17 cellular contexts compared by ENCODE assay signal in genomic region chr1:113756461-113756860, GRCh38. TPM values are rescaled to one million over a fixed set of nuclear protein-coding genes. Genes with fewer than 3 reads are reported as not detected.
DNase-seq lines count a peak whose midpoint lies in the region; ATAC-seq and TF ChIP-seq lines count a peak whose summit lies in the region.
"Had no signal": no experiment of that assay in that cellular context is flagged by ENCODE, and none has a peak within 500 bp of the region (broad histone marks: within the 10 kb centered on the region; RNA-seq: fewer than 3 reads in every experiment).

No MANE protein-coding gene starts in this region.

- H3K79me2 ChIP-seq in OCI-LY7 (ENCODE audit: insufficient read depth, low read depth, low read length) (peaks cover 5% of the 10 kb centered on the region; the same call in 1 of the 2 replicates), hepatocyte (peaks cover 30% of the 10 kb centered on the region)

- TF ChIP-seq CTCF in OCI-LY7 (conservative IDR thresholded peaks at IDR 0.05; ENCODE audit: low read length) (no peak), hepatocyte (IDR thresholded peaks at IDR 0.05; ENCODE audit: poor library complexity) (no peak), right atrium auricular region (IDR thresholded peaks at IDR 0.05) (no peak)

- no TSS peak for BruUV-seq in OCI-LY7 (replicated peaks; lab: Mats Ljungman, UMichigan)

- no peak for DNase-seq in activated naive CD8-positive, alpha-beta T cell treated with anti-CD3 and anti-CD28 coated beads, Interleukin-2, amount 10 ng/mL, durations not matched to agents 7 days and 5 days
- DNase-seq in activated naive CD8-positive, alpha-beta T cell treated with anti-CD3 and anti-CD28 coated beads, Interleukin-2, amount 50 U/mL, for 24 hours: no peak
- DNase-seq in OCI-LY7 (ENCODE audit: low spot score): no peak
- DNase-seq in hepatocyte (ENCODE audit: low spot score): no peak
- no peak for DNase-seq in NCI-H1694 treated with DMSO at 0.1 percent for 48 hours (lab: John Stamatoyannopoulos, UW)
- no peak for DNase-seq in right atrium auricular region (ENCODE audit: low spot score)
- no peak for DNase-seq in DMS114 treated with DMSO at 0.1 percent for 48 hours (lab: John Stamatoyannopoulos, UW; ENCODE audit: unreplicated experiment)
- DNase-seq: activated CD8-positive, alpha-beta memory T cell treated with anti-CD3 and anti-CD28 coated beads, Interleukin-2, amount 50 U/mL, for 4 hours; AML-193; DMS153; head of caudate nucleus; NCI-H2029; nucleus accumbens; RPMI8226; sigmoid colon had no signal

- intact Hi-C loops in OCI-LY7 (cut with micrococcal nuclease; ENCODE audit: unreplicated experiment): no loop called here

- no peak overlapping the region for H3K27ac ChIP-seq in OCI-LY7 (ENCODE audit: low read depth, low read length, poor library complexity, severe bottlenecking)
- H3K27ac ChIP-seq in hepatocyte: no peak overlapping the region
- no peak overlapping the region for H3K27ac ChIP-seq in right atrium auricular region
- H3K27ac ChIP-seq: sigmoid colon had no signal

- WGBS in hepatocyte (ENCODE audit: low lambda C conversion rate, missing lambda C conversion rate): 81% methylated on average over 1 of the region's 1 CpG

- CTCF ChIA-PET in OCI-LY7 (lab: Charles Lee; ENCODE audit: unreplicated experiment): no interaction called here

- no peak for ATAC-seq in activated naive CD8-positive, alpha-beta T cell treated with anti-CD3 and anti-CD28 coated beads, Interleukin-2, amount 10 ng/mL, durations not matched to agents 7 days and 5 days (ENCODE audit: low read depth)
- no peak for ATAC-seq in activated naive CD8-positive, alpha-beta T cell treated with anti-CD3 and anti-CD28 coated beads, Interleukin-2, amount 50 U/mL, for 24 hours

- H4K20me1 ChIP-seq in OCI-LY7 (ENCODE audit: insufficient read depth, low read length) (no peaks in the 10 kb centered on the region), hepatocyte (ENCODE audit: insufficient read depth, poor library complexity, severe bottlenecking) (peaks cover 4% of the 10 kb centered on the region)

- H3K27me3 Mint-ChIP-seq in activated naive CD8-positive, alpha-beta T cell treated with anti-CD3 and anti-CD28 coated beads, Interleukin-2, amount 10 ng/mL, durations not matched to agents 7 days and 5 days: no peaks in the 10 kb centered on the region
- no peaks in the 10 kb centered on the region for H3K27me3 Mint-ChIP-seq in activated naive CD8-positive, alpha-beta T cell treated with anti-CD3 and anti-CD28 coated beads, Interleukin-2, amount 50 U/mL, for 24 hours
- H3K27me3 Mint-ChIP-seq: activated naive CD4-positive, alpha-beta T cell treated with anti-CD3 and anti-CD28 coated beads, Interleukin-2, amount 50 U/mL, for 24 hours had no signal

- no peaks in the 10 kb centered on the region for H3K9me3 ChIP-seq in OCI-LY7 (ENCODE audit: low read length)
- H3K9me3 ChIP-seq in hepatocyte (ENCODE audit: low read depth): no peaks in the 10 kb centered on the region
- H3K9me3 ChIP-seq in right atrium auricular region: no peaks in the 10 kb centered on the region
- H3K9me3 ChIP-seq: HAP-1, sigmoid colon had no signal

- H3K4me2 ChIP-seq in OCI-LY7 (ENCODE audit: low read length) (0 out of 2 replicates have a peak overlapping the region, but pooled peaks have one; percentile 1), hepatocyte (peak overlapping the region; percentile 21)

- H3K36me3 ChIP-seq in OCI-LY7 (ENCODE audit: insufficient read depth, low read length) (peaks cover 8% of the 10 kb centered on the region), hepatocyte (replicated peaks; ENCODE audit: insufficient read depth, low read depth) (no peaks in the 10 kb centered on the region), right atrium auricular region (no peaks in the 10 kb centered on the region)

- H3K36me3 Mint-ChIP-seq in activated naive CD8-positive, alpha-beta T cell treated with anti-CD3 and anti-CD28 coated beads, Interleukin-2, amount 10 ng/mL, durations not matched to agents 7 days and 5 days: peaks cover 31% of the 10 kb centered on the region
- peaks cover 23% of the 10 kb centered on the region for H3K36me3 Mint-ChIP-seq in activated naive CD8-positive, alpha-beta T cell treated with anti-CD3 and anti-CD28 coated beads, Interleukin-2, amount 50 U/mL, for 24 hours (ENCODE audit: low read depth)
- H3K36me3 Mint-ChIP-seq: activated naive CD4-positive, alpha-beta T cell treated with anti-CD3 and anti-CD28 coated beads, Interleukin-2, amount 50 U/mL, for 24 hours had no signal

- H2AFZ ChIP-seq in OCI-LY7 (ENCODE audit: low read length) (no peak overlapping the region), hepatocyte (no peak overlapping the region)

- H3K4me3 Mint-ChIP-seq in activated naive CD8-positive, alpha-beta T cell treated with anti-CD3 and anti-CD28 coated beads, Interleukin-2, amount 10 ng/mL, durations not matched to agents 7 days and 5 days: peak overlapping the region; percentile 62
- no peak overlapping the region for H3K4me3 Mint-ChIP-seq in activated naive CD8-positive, alpha-beta T cell treated with anti-CD3 and anti-CD28 coated beads, Interleukin-2, amount 50 U/mL, for 24 hours

- POLR2A ChIA-PET in activated naive CD8-positive, alpha-beta T cell treated with anti-CD3 and anti-CD28 coated beads, Interleukin-2, amount 10 ng/mL, durations not matched to agents 7 days and 5 days (lab: Charles Lee): interaction anchor here (0.7 kb wide), 1 partner anchor 15 kb away, joined by 3 read pairs; no protein-coding TSS in a partner anchor
- POLR2A ChIA-PET in OCI-LY7 (lab: Charles Lee): interaction anchor here (0.7 kb wide), 1 partner anchor 84 kb away, joined by 3 read pairs; no protein-coding TSS in a partner anchor

- H3K27ac Mint-ChIP-seq in activated naive CD8-positive, alpha-beta T cell treated with anti-CD3 and anti-CD28 coated beads, Interleukin-2, amount 10 ng/mL, durations not matched to agents 7 days and 5 days: no peak overlapping the region
- H3K27ac Mint-ChIP-seq in activated naive CD8-positive, alpha-beta T cell treated with anti-CD3 and anti-CD28 coated beads, Interleukin-2, amount 50 U/mL, for 24 hours: no peak overlapping the region
- H3K27ac Mint-ChIP-seq: activated naive CD4-positive, alpha-beta T cell treated with anti-CD3 and anti-CD28 coated beads, Interleukin-2, amount 50 U/mL, for 24 hours had no signal

- no peaks in the 10 kb centered on the region for H3K27me3 ChIP-seq in hepatocyte
- no peaks in the 10 kb centered on the region for H3K27me3 ChIP-seq in right atrium auricular region
- H3K27me3 ChIP-seq: sigmoid colon had no signal

- H3K4me1 ChIP-seq in OCI-LY7 (ENCODE audit: insufficient read depth, low read length, poor library complexity, severe bottlenecking): peaks cover 20% of the 10 kb centered on the region
- peaks cover 7% of the 10 kb centered on the region for H3K4me1 ChIP-seq in hepatocyte (ENCODE audit: insufficient read depth)
- peaks cover 0 to 9% of the 10 kb centered on the region in 2 donors for H3K4me1 ChIP-seq in right atrium auricular region

- H3K9me3 Mint-ChIP-seq in activated naive CD8-positive, alpha-beta T cell treated with anti-CD3 and anti-CD28 coated beads, Interleukin-2, amount 10 ng/mL, durations not matched to agents 7 days and 5 days: no peaks in the 10 kb centered on the region
- no peaks in the 10 kb centered on the region for H3K9me3 Mint-ChIP-seq in activated naive CD8-positive, alpha-beta T cell treated with anti-CD3 and anti-CD28 coated beads, Interleukin-2, amount 50 U/mL, for 24 hours
- H3K9me3 Mint-ChIP-seq: activated naive CD4-positive, alpha-beta T cell treated with anti-CD3 and anti-CD28 coated beads, Interleukin-2, amount 50 U/mL, for 24 hours had no signal

- no peak overlapping the region for H3K4me3 ChIP-seq in OCI-LY7 (ENCODE audit: low read depth, low read length, poor library complexity, severe bottlenecking)
- no peak overlapping the region for H3K4me3 ChIP-seq in hepatocyte
- no peak overlapping the region for H3K4me3 ChIP-seq in right atrium auricular region

- H3K9me2 ChIP-seq in OCI-LY7 (ENCODE audit: insufficient read depth, low read length): no peaks in the 10 kb centered on the region
- H3K9me2 ChIP-seq in hepatocyte (replicated peaks; ENCODE audit: insufficient read depth): no peaks in the 10 kb centered on the region

- peaks cover 27% of the 10 kb centered on the region for H3K4me1 Mint-ChIP-seq in activated naive CD8-positive, alpha-beta T cell treated with anti-CD3 and anti-CD28 coated beads, Interleukin-2, amount 10 ng/mL, durations not matched to agents 7 days and 5 days
- H3K4me1 Mint-ChIP-seq in activated naive CD8-positive, alpha-beta T cell treated with anti-CD3 and anti-CD28 coated beads, Interleukin-2, amount 50 U/mL, for 24 hours: peaks cover 32% of the 10 kb centered on the region

RNA-seq across cellular contexts. Expression of gene PHTF1, which starts 2.8 kb away (rescaled TPM):
- total RNA-seq in activated naive CD8-positive, alpha-beta T cell treated with anti-CD3 and anti-CD28 coated beads, Interleukin-2, amount 10 ng/mL, durations not matched to agents 7 days and 5 days: 10 to 100 TPM; 19.2 to 22.6 TPM
- total RNA-seq in OCI-LY7 (2014; rRNA removed; shearing (Covaris generic)): 7.1 and 11.8 TPM in 2 replicates
- 17.1 and 18.8 TPM in 2 replicates for total RNA-seq in OCI-LY7 (2022)
- total RNA-seq in hepatocyte: 19.6 and 27.6 TPM in 2 replicates
- polyA plus RNA-seq in hepatocyte: 19.4 and 22.9 TPM in 2 replicates
- 10 to 100 TPM in 1 of 2 donors, 1 to 10 TPM in 1; 8.6 to 12.4 TPM for total RNA-seq in right atrium auricular region

RNA-seq across cellular contexts. Expression of gene RSBN1, which starts 55.8 kb away (rescaled TPM):
- 10 to 100 TPM; 32.7 to 37.0 TPM for total RNA-seq in activated naive CD8-positive, alpha-beta T cell treated with anti-CD3 and anti-CD28 coated beads, Interleukin-2, amount 10 ng/mL, durations not matched to agents 7 days and 5 days
- total RNA-seq in OCI-LY7 (2014; rRNA removed; shearing (Covaris generic)): 10.8 and 12.5 TPM in 2 replicates
- total RNA-seq in OCI-LY7 (2022) (19.0 TPM in 2 replicates), hepatocyte (20.3 and 21.8 TPM in 2 replicates), right atrium auricular region (10 to 100 TPM in 1 of 2 donors, 1 to 10 TPM in 1; 9.6 to 13.9 TPM)
- 10.2 and 12.8 TPM in 2 replicates for polyA plus RNA-seq in hepatocyte
